Comparison of ENCODE assay signal across 29 cellular contexts in the genomic region with DNA sequence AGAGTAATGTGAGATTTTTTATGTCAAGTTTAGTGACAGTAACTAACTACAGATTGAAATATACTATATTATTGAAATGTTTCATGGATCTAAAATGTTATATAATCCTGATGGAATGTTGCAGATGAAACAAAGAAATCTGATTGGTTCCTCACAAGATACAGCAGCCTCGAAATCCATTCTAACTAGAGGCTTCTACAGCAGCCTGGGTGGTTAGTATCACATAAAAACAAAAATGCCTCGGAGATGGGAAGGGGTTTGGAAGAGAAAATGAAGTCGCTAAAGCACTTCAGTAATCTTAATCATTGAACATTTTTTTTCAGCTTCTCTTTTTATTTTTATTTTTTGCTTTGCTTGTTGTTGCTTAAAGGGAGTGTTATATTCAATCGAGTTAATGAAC.
DNase-seq lines count a peak whose midpoint lies in the region; ATAC-seq and TF ChIP-seq lines count a peak whose summit lies in the region.
"Had no signal": no experiment of that assay in that cellular context is flagged by ENCODE, and none has a peak within 500 bp of the region (broad histone marks: within the 10 kb centered on the region; RNA-seq: fewer than 3 reads in every experiment).

No MANE protein-coding gene starts in this region.

- H2AFZ ChIP-seq in KMS-11 (ENCODE audit: low read depth) = no peak overlapping the region

- no peaks in the 10 kb centered on the region for H3K27me3 ChIP-seq in KMS-11 (ENCODE audit: insufficient read depth, low read depth)
- H3K27me3 ChIP-seq: cardiac muscle cell, left lung had no signal

- H3K9me3 Mint-ChIP-seq in WTC11 = no peaks in the 10 kb centered on the region
- H3K9me3 Mint-ChIP-seq: activated naive CD8-positive, alpha-beta T cell treated with anti-CD3 and anti-CD28 coated beads for 36 hours; CD4-positive, alpha-beta memory T cell; effector memory CD8-positive, alpha-beta T cell had no signal

- H3K79me2 ChIP-seq in KMS-11 (ENCODE audit: insufficient read depth, low read depth) = no peaks in the 10 kb centered on the region

- CTCF ChIA-PET in WTC11 (lab: Charles Lee) = no interaction called here

- TF ChIP-seq CTCF in KMS-11 (conservative IDR thresholded peaks at IDR 0.05; ENCODE audit: low read depth, low read length) (no peak), fibroblast of pulmonary artery (IDR thresholded peaks at IDR 0.05; ENCODE audit: low read length, missing control alignments) (no peak), WTC11 (IDR thresholded peaks at IDR 0.05) (no peak)

- H3K27ac ChIP-seq in KMS-11 = no peak overlapping the region
- H3K27ac ChIP-seq: cardiac muscle cell, coronary artery, left lung, psoas muscle, thoracic aorta had no signal

- POLR2A ChIA-PET in WTC11 (lab: Charles Lee) = no interaction called here

- H3K27me3 Mint-ChIP-seq in WTC11 (ENCODE audit: low read depth) = no peaks in the 10 kb centered on the region
- H3K27me3 Mint-ChIP-seq: activated naive CD8-positive, alpha-beta T cell treated with anti-CD3 and anti-CD28 coated beads for 36 hours; CD4-positive, alpha-beta memory T cell; effector memory CD8-positive, alpha-beta T cell had no signal

- peak overlapping the region; percentile 93; the same call in 1 of the 2 replicates for H3K4me2 ChIP-seq in KMS-11

- no peak overlapping the region for H3K4me3 Mint-ChIP-seq in WTC11
- H3K4me3 Mint-ChIP-seq: activated naive CD8-positive, alpha-beta T cell treated with anti-CD3 and anti-CD28 coated beads for 36 hours; CD4-positive, alpha-beta memory T cell; effector memory CD8-positive, alpha-beta T cell had no signal

- no peaks in the 10 kb centered on the region for H4K20me1 ChIP-seq in KMS-11 (ENCODE audit: insufficient read depth)

- H3K9ac ChIP-seq in KMS-11 = no peak overlapping the region

- H3K4me1 ChIP-seq in KMS-11 (ENCODE audit: low read depth, poor library complexity, severe bottlenecking) = peaks cover 34% of the 10 kb centered on the region
- H3K4me1 ChIP-seq: psoas muscle had no signal

- no peaks in the 10 kb centered on the region for H3K36me3 Mint-ChIP-seq in WTC11
- H3K36me3 Mint-ChIP-seq: activated naive CD8-positive, alpha-beta T cell treated with anti-CD3 and anti-CD28 coated beads for 36 hours; CD4-positive, alpha-beta memory T cell had no signal

- no peak for ATAC-seq in WTC11
- ATAC-seq: activated CD4-positive, CD25-positive, alpha-beta regulatory T cell treated with anti-CD3 and anti-CD28 coated beads, Interleukin-2, amount 50 U/mL, for 24 hours; effector memory CD8-positive, alpha-beta T cell; psoas muscle; stimulated activated naive CD8-positive, alpha-beta T cell treated with anti-CD3 and anti-CD28 coated beads, Interleukin-15, Interleukin-2, amounts not matched to agents 100 U/mL and 50 U/mL, for 24 hours had no signal

- no peak overlapping the region for H3K27ac Mint-ChIP-seq in WTC11
- H3K27ac Mint-ChIP-seq: activated naive CD8-positive, alpha-beta T cell treated with anti-CD3 and anti-CD28 coated beads for 36 hours; CD4-positive, alpha-beta memory T cell; effector memory CD8-positive, alpha-beta T cell had no signal

- peak in 2 of 3 experiments; percentile 25 to 78 for DNase-seq in NCI-H1417 (lab: John Stamatoyannopoulos, UW)
- DNase-seq in NCI-H1417 treated with DMSO at 0.1 percent for 48 hours (lab: John Stamatoyannopoulos, UW) = no peak
- peak; percentile 4 for DNase-seq in fibroblast of pulmonary artery (ENCODE audit: low read depth)
- peak; percentile 58 for DNase-seq in pons (ENCODE audit: low spot score)
- DNase-seq in NCI-H2029 treated with DMSO at 0.1 percent for 48 hours (lab: John Stamatoyannopoulos, UW) = no peak
- DNase-seq in NCI-H774 (lab: John Stamatoyannopoulos, UW) = no peak
- no peak for DNase-seq in WTC11 (ENCODE audit: low spot score)
- DNase-seq: activated effector memory CD4-positive, alpha-beta T cell treated with Interleukin-2 at 50 U/mL for 16 hours; activated naive CD8-positive, alpha-beta T cell treated with anti-CD3 and anti-CD28 coated beads for 36 hours; activated T-cell treated with anti-CD3 and anti-CD28 coated beads for 4 hours; AML-193; aorta; CD4-positive, alpha-beta memory T cell; effector memory CD8-positive, alpha-beta T cell; H7; hippocampal formation; IMR-90; left lung; NCI-H1048; NCI-H2029; NCI-H524; psoas muscle; stimulated activated naive CD8-positive, alpha-beta T cell treated with anti-CD3 and anti-CD28 coated beads, Interleukin-15, Interleukin-2, amounts not matched to agents 100 U/mL and 50 U/mL, for 24 hours; T-helper 1 cell had no signal

- no peaks in the 10 kb centered on the region for H3K36me3 ChIP-seq in KMS-11 (ENCODE audit: insufficient read depth)
- H3K36me3 ChIP-seq: cardiac muscle cell, left lung, thoracic aorta had no signal

- H3K4me1 Mint-ChIP-seq in WTC11 = peaks cover 37% of the 10 kb centered on the region

- H3K4me3 ChIP-seq in KMS-11 (IDR thresholded peaks at IDR 0.05; ENCODE audit: insufficient read depth, low read depth, low read length) (no peak overlapping the region), fibroblast of pulmonary artery (replicated peaks; ENCODE audit: low read depth, low read length) (no peak overlapping the region)
- H3K4me3 ChIP-seq: cardiac muscle cell, left lung, psoas muscle, thoracic aorta had no signal

TF ChIP-seq in WTC11, 78 proteins besides CTCF, POLR2A, EP300 and RAD21:
- TF ChIP-seq TEAD4 (CRISPR knock-in tag; IDR thresholded peaks at IDR 0.05) (no peak), ZNF423 (CRISPR knock-in tag; IDR thresholded peaks at IDR 0.05) (no peak), FOXK1 (CRISPR knock-in tag; IDR thresholded peaks at IDR 0.05) (no peak), NR3C1 (CRISPR knock-in tag; conservative IDR thresholded peaks at IDR 0.05; ENCODE audit: low read depth) (no peak), MXD4 (CRISPR knock-in tag; IDR thresholded peaks at IDR 0.05; ENCODE audit: borderline replicate concordance) (no peak), PRRX2 (CRISPR knock-in tag; IDR thresholded peaks at IDR 0.05) (no peak), SMAD3 (CRISPR knock-in tag; IDR thresholded peaks at IDR 0.05; ENCODE audit: borderline replicate concordance) (no peak), GRHL2 (CRISPR knock-in tag; IDR thresholded peaks at IDR 0.05; ENCODE audit: insufficient replicate concordance, severe bottlenecking) (no peak), ZNF317 (CRISPR knock-in tag; IDR thresholded peaks at IDR 0.05; ENCODE audit: borderline replicate concordance, low read depth) (no peak), FOXP1 (CRISPR knock-in tag; IDR thresholded peaks at IDR 0.05; ENCODE audit: borderline replicate concordance) (no peak), NFE2L1 (CRISPR knock-in tag; IDR thresholded peaks at IDR 0.05) (no peak)
- TF ChIP-seq, protein P1, sequence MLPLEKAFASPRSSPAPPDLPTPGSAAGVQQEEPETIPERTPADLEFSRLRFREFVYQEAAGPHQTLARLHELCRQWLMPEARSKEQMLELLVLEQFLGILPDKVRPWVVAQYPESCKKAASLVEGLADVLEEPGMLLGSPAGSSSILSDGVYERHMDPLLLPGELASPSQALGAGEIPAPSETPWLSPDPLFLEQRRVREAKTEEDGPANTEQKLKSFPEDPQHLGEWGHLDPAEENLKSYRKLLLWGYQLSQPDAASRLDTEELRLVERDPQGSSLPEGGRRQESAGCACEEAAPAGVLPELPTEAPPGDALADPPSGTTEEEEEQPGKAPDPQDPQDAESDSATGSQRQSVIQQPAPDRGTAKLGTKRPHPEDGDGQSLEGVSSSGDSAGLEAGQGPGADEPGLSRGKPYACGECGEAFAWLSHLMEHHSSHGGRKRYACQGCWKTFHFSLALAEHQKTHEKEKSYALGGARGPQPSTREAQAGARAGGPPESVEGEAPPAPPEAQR (CRISPR knock-in tag; IDR thresholded peaks at IDR 0.05) = no peak
- TF ChIP-seq, protein P2, sequence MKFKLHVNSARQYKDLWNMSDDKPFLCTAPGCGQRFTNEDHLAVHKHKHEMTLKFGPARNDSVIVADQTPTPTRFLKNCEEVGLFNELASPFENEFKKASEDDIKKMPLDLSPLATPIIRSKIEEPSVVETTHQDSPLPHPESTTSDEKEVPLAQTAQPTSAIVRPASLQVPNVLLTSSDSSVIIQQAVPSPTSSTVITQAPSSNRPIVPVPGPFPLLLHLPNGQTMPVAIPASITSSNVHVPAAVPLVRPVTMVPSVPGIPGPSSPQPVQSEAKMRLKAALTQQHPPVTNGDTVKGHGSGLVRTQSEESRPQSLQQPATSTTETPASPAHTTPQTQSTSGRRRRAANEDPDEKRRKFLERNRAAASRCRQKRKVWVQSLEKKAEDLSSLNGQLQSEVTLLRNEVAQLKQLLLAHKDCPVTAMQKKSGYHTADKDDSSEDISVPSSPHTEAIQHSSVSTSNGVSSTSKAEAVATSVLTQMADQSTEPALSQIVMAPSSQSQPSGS (CRISPR knock-in tag; IDR thresholded peaks at IDR 0.05; ENCODE audit: borderline replicate concordance, low read depth) = no peak
- TF ChIP-seq, protein P3, sequence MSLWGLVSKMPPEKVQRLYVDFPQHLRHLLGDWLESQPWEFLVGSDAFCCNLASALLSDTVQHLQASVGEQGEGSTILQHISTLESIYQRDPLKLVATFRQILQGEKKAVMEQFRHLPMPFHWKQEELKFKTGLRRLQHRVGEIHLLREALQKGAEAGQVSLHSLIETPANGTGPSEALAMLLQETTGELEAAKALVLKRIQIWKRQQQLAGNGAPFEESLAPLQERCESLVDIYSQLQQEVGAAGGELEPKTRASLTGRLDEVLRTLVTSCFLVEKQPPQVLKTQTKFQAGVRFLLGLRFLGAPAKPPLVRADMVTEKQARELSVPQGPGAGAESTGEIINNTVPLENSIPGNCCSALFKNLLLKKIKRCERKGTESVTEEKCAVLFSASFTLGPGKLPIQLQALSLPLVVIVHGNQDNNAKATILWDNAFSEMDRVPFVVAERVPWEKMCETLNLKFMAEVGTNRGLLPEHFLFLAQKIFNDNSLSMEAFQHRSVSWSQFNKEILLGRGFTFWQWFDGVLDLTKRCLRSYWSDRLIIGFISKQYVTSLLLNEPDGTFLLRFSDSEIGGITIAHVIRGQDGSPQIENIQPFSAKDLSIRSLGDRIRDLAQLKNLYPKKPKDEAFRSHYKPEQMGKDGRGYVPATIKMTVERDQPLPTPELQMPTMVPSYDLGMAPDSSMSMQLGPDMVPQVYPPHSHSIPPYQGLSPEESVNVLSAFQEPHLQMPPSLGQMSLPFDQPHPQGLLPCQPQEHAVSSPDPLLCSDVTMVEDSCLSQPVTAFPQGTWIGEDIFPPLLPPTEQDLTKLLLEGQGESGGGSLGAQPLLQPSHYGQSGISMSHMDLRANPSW (CRISPR knock-in tag; conservative IDR thresholded peaks at IDR 0.05; ENCODE audit: low read depth) = no peak

Comparison
In these comparisons a context has a peak if more than half of its experiments do, and no peak if none do; other contexts are left out.
1. DNase-seq: peak in NCI-H1417 (2 of 3), fibroblast of pulmonary artery (single experiment) and pons (single experiment); none in NCI-H1417 treated with DMSO at 0.1 percent for 48 hours (single experiment), NCI-H2029 treated with DMSO at 0.1 percent for 48 hours (single experiment), NCI-H774 (single experiment) and WTC11 (single experiment).